1 cellular context compared by ENCODE assay signal in the genomic region with DNA sequence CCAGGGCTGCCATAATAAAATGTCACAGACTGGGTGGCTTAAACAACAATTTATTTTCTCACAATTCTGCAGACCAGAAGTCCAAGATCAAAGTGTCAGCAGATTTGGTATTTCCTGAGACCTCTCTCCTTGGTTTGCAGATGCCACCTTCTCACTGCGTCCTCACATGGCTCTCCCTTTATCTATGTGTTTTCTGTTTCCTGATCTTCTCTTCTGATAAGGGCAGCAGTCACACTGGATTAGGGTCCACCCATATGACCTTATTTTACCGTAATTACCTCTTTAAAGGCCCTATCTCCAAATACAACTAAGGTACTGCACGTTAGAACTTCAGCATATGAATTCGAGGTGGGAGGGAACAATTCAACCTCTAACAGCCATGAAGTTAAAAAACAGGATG.
TF ChIP-seq lines count a peak whose summit lies in the region.

No MANE protein-coding gene starts in this region.

TF ChIP-seq in WTC11, 78 proteins besides CTCF, POLR2A, EP300 and RAD21 (continued from another document):
- TF ChIP-seq, protein P1, sequence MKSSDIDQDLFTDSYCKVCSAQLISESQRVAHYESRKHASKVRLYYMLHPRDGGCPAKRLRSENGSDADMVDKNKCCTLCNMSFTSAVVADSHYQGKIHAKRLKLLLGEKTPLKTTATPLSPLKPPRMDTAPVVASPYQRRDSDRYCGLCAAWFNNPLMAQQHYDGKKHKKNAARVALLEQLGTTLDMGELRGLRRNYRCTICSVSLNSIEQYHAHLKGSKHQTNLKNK (CRISPR knock-in tag; IDR thresholded peaks at IDR 0.05), result no peak
- TF ChIP-seq, protein P2, sequence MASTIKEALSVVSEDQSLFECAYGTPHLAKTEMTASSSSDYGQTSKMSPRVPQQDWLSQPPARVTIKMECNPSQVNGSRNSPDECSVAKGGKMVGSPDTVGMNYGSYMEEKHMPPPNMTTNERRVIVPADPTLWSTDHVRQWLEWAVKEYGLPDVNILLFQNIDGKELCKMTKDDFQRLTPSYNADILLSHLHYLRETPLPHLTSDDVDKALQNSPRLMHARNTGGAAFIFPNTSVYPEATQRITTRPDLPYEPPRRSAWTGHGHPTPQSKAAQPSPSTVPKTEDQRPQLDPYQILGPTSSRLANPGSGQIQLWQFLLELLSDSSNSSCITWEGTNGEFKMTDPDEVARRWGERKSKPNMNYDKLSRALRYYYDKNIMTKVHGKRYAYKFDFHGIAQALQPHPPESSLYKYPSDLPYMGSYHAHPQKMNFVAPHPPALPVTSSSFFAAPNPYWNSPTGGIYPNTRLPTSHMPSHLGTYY (CRISPR knock-in tag; IDR thresholded peaks at IDR 0.05), result no peak
- no peak for TF ChIP-seq CREB1 (CRISPR knock-in tag; IDR thresholded peaks at IDR 0.05)
- TF ChIP-seq, protein P3, sequence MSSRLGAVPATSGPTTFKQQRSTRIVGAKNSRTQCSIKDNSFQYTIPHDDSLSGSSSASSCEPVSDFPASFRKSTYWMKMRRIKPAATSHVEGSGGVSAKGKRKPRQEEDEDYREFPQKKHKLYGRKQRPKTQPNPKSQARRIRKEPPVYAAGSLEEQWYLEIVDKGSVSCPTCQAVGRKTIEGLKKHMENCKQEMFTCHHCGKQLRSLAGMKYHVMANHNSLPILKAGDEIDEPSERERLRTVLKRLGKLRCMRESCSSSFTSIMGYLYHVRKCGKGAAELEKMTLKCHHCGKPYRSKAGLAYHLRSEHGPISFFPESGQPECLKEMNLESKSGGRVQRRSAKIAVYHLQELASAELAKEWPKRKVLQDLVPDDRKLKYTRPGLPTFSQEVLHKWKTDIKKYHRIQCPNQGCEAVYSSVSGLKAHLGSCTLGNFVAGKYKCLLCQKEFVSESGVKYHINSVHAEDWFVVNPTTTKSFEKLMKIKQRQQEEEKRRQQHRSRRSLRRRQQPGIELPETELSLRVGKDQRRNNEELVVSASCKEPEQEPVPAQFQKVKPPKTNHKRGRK (CRISPR knock-in tag; IDR thresholded peaks at IDR 0.05; ENCODE audit: borderline replicate concordance), result no peak
- TF ChIP-seq ZNF671 (CRISPR knock-in tag; IDR thresholded peaks at IDR 0.05), result no peak
- no peak for TF ChIP-seq CREM (CRISPR knock-in tag; IDR thresholded peaks at IDR 0.05)
- no peak for TF ChIP-seq JAZF1 (CRISPR knock-in tag; IDR thresholded peaks at IDR 0.05)
- TF ChIP-seq ZBTB21 (CRISPR knock-in tag; IDR thresholded peaks at IDR 0.05; ENCODE audit: borderline replicate concordance), result no peak
